Comparison of ENCODE assay signal across 20 cellular contexts in genomic region chr3:148090156-148090555, GRCh38.
"Had no signal": no experiment of that assay in that cellular context is flagged by ENCODE, and none has a peak within 500 bp of the region (broad histone marks: within the 10 kb centered on the region; RNA-seq: fewer than 3 reads in every experiment).

No MANE protein-coding gene starts in this region.

- H3K4me2 ChIP-seq: smooth muscle cell had no signal

- H3K9me3 ChIP-seq: colonic mucosa, gastrocnemius medialis, pancreas, stomach, thyroid gland had no signal

- H3K27me3 ChIP-seq: colonic mucosa, gastrocnemius medialis, pancreas, stomach, thyroid gland had no signal

- DNase-seq: colonic mucosa; effector CD8-positive, alpha-beta T cell; endodermal cell; foreskin fibroblast; gastrocnemius medialis; head of caudate nucleus; kidney; occipital lobe; pancreas; stimulated activated CD4-positive, alpha-beta T cell treated with anti-CD3 and anti-CD28 coated beads, Interleukin-12 subunit alpha, Interleukin-12 subunit beta, amount 100 ng/mL, for 4 hours; stimulated activated CD4-positive, alpha-beta T cell treated with anti-CD3 and anti-CD28 coated beads, Interleukin-1b, Interleukin-23, amount 100 ng/mL, for 48 hours; stimulated activated CD4-positive, alpha-beta T cell treated with anti-CD3 and anti-CD28 coated beads, Interleukin-4, amount 100 ng/mL, for 1 hour; stimulated activated CD8-positive, alpha-beta memory T cell treated with anti-CD3 and anti-CD28 coated beads, Interleukin-4, amount 100 ng/mL, for 48 hours; stimulated activated naive CD4-positive, alpha-beta T cell treated with Interleukin-2 at 50 U/mL for 16 hours; stomach; thyroid gland; trophoblast cell had no signal

- H3K36me3 ChIP-seq: colonic mucosa, gastrocnemius medialis, pancreas, stomach, thyroid gland had no signal

- H3K4me1 ChIP-seq: colonic mucosa, gastrocnemius medialis, pancreas, stomach, thyroid gland had no signal

- H3K27ac ChIP-seq: colonic mucosa, epithelial cell of prostate, gastrocnemius medialis, pancreas, stomach, thyroid gland had no signal

- H3K4me3 ChIP-seq: colonic mucosa, gastrocnemius medialis, lung, pancreas, smooth muscle cell, stomach, thyroid gland had no signal
